Comparison of ENCODE assay signal across 16 cellular contexts in the genomic region with DNA sequence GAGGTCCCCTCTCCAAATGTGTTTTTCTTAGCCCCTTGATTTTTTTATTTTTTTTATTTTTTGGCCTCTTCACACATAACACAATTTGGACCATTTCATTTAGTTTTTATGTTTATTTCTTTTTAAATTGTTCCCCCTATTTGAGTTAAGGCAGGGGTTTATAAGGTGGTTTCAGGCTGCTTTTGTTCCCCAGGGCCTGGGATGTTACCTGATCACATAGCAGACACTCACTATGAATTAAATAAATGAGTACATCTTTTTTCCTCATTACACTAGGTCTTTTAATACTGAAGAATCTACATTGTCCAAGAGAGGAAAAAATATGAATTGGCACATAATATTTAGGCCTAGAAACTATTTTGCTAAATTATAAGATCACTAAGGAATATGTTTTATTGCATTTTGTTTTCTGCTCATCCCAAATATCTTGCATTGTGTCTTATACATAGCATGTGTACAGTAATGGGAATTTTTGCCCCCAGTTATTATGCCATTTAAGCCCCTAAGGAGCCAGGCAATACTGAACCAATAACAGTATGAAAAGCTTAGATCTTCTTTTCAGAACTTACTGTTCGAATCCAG.
"Had no signal": no experiment of that assay in that cellular context is flagged by ENCODE, and none has a peak within 500 bp of the region (broad histone marks: within the 10 kb centered on the region; RNA-seq: fewer than 3 reads in every experiment).

No MANE protein-coding gene starts in this region.

- H3K4me1 ChIP-seq: body of pancreas, colonic mucosa, esophagus squamous epithelium, tibial nerve, vagina had no signal

- H3K9me3 Mint-ChIP-seq: activated CD4-positive, alpha-beta T cell treated with anti-CD3 and anti-CD28 coated beads, Interleukin-2, amount 10 ng/mL, durations not matched to agents 24 days and 14 days; activated naive CD4-positive, alpha-beta T cell treated with anti-CD3 and anti-CD28 coated beads, Interleukin-2, amount 50 U/mL, for 72 hours; activated T-cell treated with anti-CD3 and anti-CD28 coated beads, Interleukin-2, amount 50 U/mL, for 72 hours; nephron progenitor cell; stimulated activated effector memory CD8-positive, alpha-beta T cell treated with anti-CD3 and anti-CD28 coated beads, Interleukin-12 subunit alpha, Interleukin-12 subunit beta, amount 100 ng/mL, for 72 hours; T-helper 2 cell treated with Interferon-gamma antibody and Interleukin-4, amounts not matched to agents 5 μg/mL and 100 μg/mL, for 36 hours had no signal

- H3K4me3 Mint-ChIP-seq: activated CD4-positive, alpha-beta T cell treated with anti-CD3 and anti-CD28 coated beads, Interleukin-2, amount 10 ng/mL, durations not matched to agents 24 days and 14 days; activated T-cell treated with anti-CD3 and anti-CD28 coated beads, Interleukin-2, amount 50 U/mL, for 72 hours; immature natural killer cell; mesothelial cell of epicardium; nephron progenitor cell; stimulated activated effector memory CD8-positive, alpha-beta T cell treated with anti-CD3 and anti-CD28 coated beads, Interleukin-12 subunit alpha, Interleukin-12 subunit beta, amount 100 ng/mL, for 72 hours; T-helper 2 cell treated with Interferon-gamma antibody and Interleukin-4, amounts not matched to agents 5 μg/mL and 100 μg/mL, for 36 hours had no signal

- H3K36me3 ChIP-seq: colonic mucosa, esophagus squamous epithelium, tibial nerve, vagina had no signal

- H3K27ac Mint-ChIP-seq: activated CD4-positive, alpha-beta T cell treated with anti-CD3 and anti-CD28 coated beads, Interleukin-2, amount 10 ng/mL, durations not matched to agents 24 days and 14 days; activated naive CD4-positive, alpha-beta T cell treated with anti-CD3 and anti-CD28 coated beads, Interleukin-2, amount 50 U/mL, for 72 hours; activated T-cell treated with anti-CD3 and anti-CD28 coated beads, Interleukin-2, amount 50 U/mL, for 72 hours; immature natural killer cell; mesothelial cell of epicardium; nephron progenitor cell; stimulated activated effector memory CD8-positive, alpha-beta T cell treated with anti-CD3 and anti-CD28 coated beads, Interleukin-12 subunit alpha, Interleukin-12 subunit beta, amount 100 ng/mL, for 72 hours; T-helper 2 cell treated with Interferon-gamma antibody and Interleukin-4, amounts not matched to agents 5 μg/mL and 100 μg/mL, for 36 hours had no signal

- H3K27ac ChIP-seq: body of pancreas, colonic mucosa, esophagus squamous epithelium, tibial nerve, vagina had no signal

- DNase-seq: activated CD4-positive, alpha-beta T cell treated with anti-CD3 and anti-CD28 coated beads, Interleukin-2, amount 10 ng/mL, durations not matched to agents 24 days and 14 days; activated CD4-positive, CD25-positive, alpha-beta regulatory T cell; activated CD8-positive, alpha-beta memory T cell treated with anti-CD3 and anti-CD28 coated beads, Interleukin-2, amount 50 U/mL, for 48 hours; activated gamma-delta T cell; activated T-cell treated with anti-CD3 and anti-CD28 coated beads, Interleukin-2, amount 50 U/mL, for 72 hours; body of pancreas; colonic mucosa; esophagus squamous epithelium; immature natural killer cell; nephron progenitor cell had no signal

- H3K4me3 ChIP-seq: body of pancreas, colonic mucosa, esophagus squamous epithelium, tibial nerve, vagina had no signal

- ATAC-seq: activated naive CD4-positive, alpha-beta T cell treated with anti-CD3 and anti-CD28 coated beads, Interleukin-2, amount 50 U/mL, for 72 hours; activated T-cell treated with anti-CD3 and anti-CD28 coated beads, Interleukin-2, amount 50 U/mL, for 72 hours; stimulated activated effector memory CD8-positive, alpha-beta T cell treated with anti-CD3 and anti-CD28 coated beads, Interleukin-12 subunit alpha, Interleukin-12 subunit beta, amount 100 ng/mL, for 72 hours had no signal

- H3K4me1 Mint-ChIP-seq: activated CD4-positive, alpha-beta T cell treated with anti-CD3 and anti-CD28 coated beads, Interleukin-2, amount 10 ng/mL, durations not matched to agents 24 days and 14 days; immature natural killer cell; mesothelial cell of epicardium; stimulated activated effector memory CD8-positive, alpha-beta T cell treated with anti-CD3 and anti-CD28 coated beads, Interleukin-12 subunit alpha, Interleukin-12 subunit beta, amount 100 ng/mL, for 72 hours had no signal

- H3K36me3 Mint-ChIP-seq: activated naive CD4-positive, alpha-beta T cell treated with anti-CD3 and anti-CD28 coated beads, Interleukin-2, amount 50 U/mL, for 72 hours; mesothelial cell of epicardium; stimulated activated effector memory CD8-positive, alpha-beta T cell treated with anti-CD3 and anti-CD28 coated beads, Interleukin-12 subunit alpha, Interleukin-12 subunit beta, amount 100 ng/mL, for 72 hours had no signal

- H3K27me3 ChIP-seq: body of pancreas, colonic mucosa, esophagus squamous epithelium, tibial nerve, vagina had no signal

- H3K9me3 ChIP-seq: body of pancreas, colonic mucosa, esophagus squamous epithelium, tibial nerve, vagina had no signal
